ENCODE assay signal across 1 cellular context in genomic region chr17:38351412-38352222, GRCh38.
TF ChIP-seq lines count a peak whose summit lies in the region.

Gene SOCS7 (plus strand): TSS chr17:38351844. CDS start chr17:38352053, 209 bp downstream.

TF ChIP-seq in GM12878, 131 proteins besides CTCF, POLR2A, EP300 and RAD21 (continued from another document):
- TF ChIP-seq ZBTB40 (IDR thresholded peaks at IDR 0.05; ENCODE audit: borderline replicate concordance) (peak; percentile 53; the same call in 1 of the 2 replicates), NKRF (conservative IDR thresholded peaks at IDR 0.05) (0 out of 2 replicates have a peak, but pooled peaks have one; percentile 38), MXI1 (IDR thresholded peaks at IDR 0.05; ENCODE audit: low read depth, low read length) (peak; percentile 56; the same call in 1 of the 2 replicates), EED (IDR thresholded peaks at IDR 0.05; ENCODE audit: low read depth) (peak; percentile 77), DPF2 (IDR thresholded peaks at IDR 0.05) (peak; percentile 22; the same call in 1 of the 2 replicates), ATF7 (IDR thresholded peaks at IDR 0.05; ENCODE audit: low read depth) (0 out of 2 replicates have a peak, but pooled peaks have one; percentile 23), NR2F1 (conservative IDR thresholded peaks at IDR 0.05) (peak; percentile 16; the same call in 1 of the 2 replicates), BACH1 (IDR thresholded peaks at IDR 0.05; ENCODE audit: borderline replicate concordance) (peak; percentile 54; the same call in 1 of the 2 replicates), MAX (IDR thresholded peaks at IDR 0.05; ENCODE audit: low read depth, low read length) (peak; percentile 85; the same call in 1 of the 2 replicates), IRF4 (IDR thresholded peaks at IDR 0.05; ENCODE audit: low read depth, low read length) (peak; percentile 55; the same call in 1 of the 2 replicates), YY1 (IDR thresholded peaks at IDR 0.05; ENCODE audit: low read depth, low read length) (peak; percentile 60), ZNF687 (IDR thresholded peaks at IDR 0.05) (peak; percentile 89), ZNF622 (IDR thresholded peaks at IDR 0.05) (no peak), IKZF2 (IDR thresholded peaks at IDR 0.05) (peak; percentile 43 to 59; a peak in 2 of 4 replicates), ELK1 (IDR thresholded peaks at IDR 0.05; ENCODE audit: low read depth, low read length) (peak; percentile 81), ZNF592 (IDR thresholded peaks at IDR 0.05) (no peak), HSF1 (IDR thresholded peaks at IDR 0.05; ENCODE audit: low read depth, low read length) (no peak), SMAD5 (IDR thresholded peaks at IDR 0.05; ENCODE audit: low read depth) (0 out of 2 replicates have a peak, but pooled peaks have one; percentile 37), PAX5 (IDR thresholded peaks at IDR 0.05; ENCODE audit: borderline replicate concordance, low read depth, low read length) (no peak), CREM (IDR thresholded peaks at IDR 0.05; ENCODE audit: low read depth) (peak; percentile 76), RFX5 (IDR thresholded peaks at IDR 0.05; ENCODE audit: low read depth, low read length) (peak; percentile 69; the same call in 1 of the 2 replicates), HCFC1 (IDR thresholded peaks at IDR 0.05; ENCODE audit: low read length) (0 out of 2 replicates have a peak, but pooled peaks have one; percentile 30), POLR2AphosphoS2 (IDR thresholded peaks at IDR 0.05; ENCODE audit: low read depth, low read length) (peak; percentile 91), PML (IDR thresholded peaks at IDR 0.05; ENCODE audit: low read length) (peak; percentile 42; the same call in 1 of the 2 replicates), ESRRA (IDR thresholded peaks at IDR 0.05; ENCODE audit: low read length) (no peak), KDM1A (IDR thresholded peaks at IDR 0.05; ENCODE audit: borderline replicate concordance) (no peak), MTA2 (IDR thresholded peaks at IDR 0.05; ENCODE audit: low read depth) (peak; percentile 31; the same call in 1 of the 2 replicates), ZNF384 (IDR thresholded peaks at IDR 0.05; ENCODE audit: borderline replicate concordance, low read depth, low read length) (no peak), RB1 (IDR thresholded peaks at IDR 0.05; ENCODE audit: borderline replicate concordance) (peak; percentile 73; the same call in 1 of the 2 replicates), SMARCA5 (IDR thresholded peaks at IDR 0.05) (peak; percentile 87), CREB1 (IDR thresholded peaks at IDR 0.05; ENCODE audit: low read depth) (peak; percentile 89), NBN (IDR thresholded peaks at IDR 0.05) (peak; percentile 80), TAF1 (IDR thresholded peaks at IDR 0.05; ENCODE audit: borderline replicate concordance, low read depth, low read length) (0 out of 2 replicates have a peak, but pooled peaks have one; percentile 52), SIN3A (IDR thresholded peaks at IDR 0.05; ENCODE audit: low read depth, low read length) (0 out of 2 replicates have a peak, but pooled peaks have one; percentile 64), EGR1 (IDR thresholded peaks at IDR 0.05; ENCODE audit: borderline replicate concordance in 1 of 2, low read depth in 2 of 2, low read length in 2 of 2) (peak in 1 of 2 experiments; percentile 39; a peak in 1 of 3 replicates), HDAC2 (IDR thresholded peaks at IDR 0.05) (no peak)
TF ChIP-seq in GM12878: peak in this region for 42.
